5 cellular contexts compared by ENCODE assay signal in the genomic region with DNA sequence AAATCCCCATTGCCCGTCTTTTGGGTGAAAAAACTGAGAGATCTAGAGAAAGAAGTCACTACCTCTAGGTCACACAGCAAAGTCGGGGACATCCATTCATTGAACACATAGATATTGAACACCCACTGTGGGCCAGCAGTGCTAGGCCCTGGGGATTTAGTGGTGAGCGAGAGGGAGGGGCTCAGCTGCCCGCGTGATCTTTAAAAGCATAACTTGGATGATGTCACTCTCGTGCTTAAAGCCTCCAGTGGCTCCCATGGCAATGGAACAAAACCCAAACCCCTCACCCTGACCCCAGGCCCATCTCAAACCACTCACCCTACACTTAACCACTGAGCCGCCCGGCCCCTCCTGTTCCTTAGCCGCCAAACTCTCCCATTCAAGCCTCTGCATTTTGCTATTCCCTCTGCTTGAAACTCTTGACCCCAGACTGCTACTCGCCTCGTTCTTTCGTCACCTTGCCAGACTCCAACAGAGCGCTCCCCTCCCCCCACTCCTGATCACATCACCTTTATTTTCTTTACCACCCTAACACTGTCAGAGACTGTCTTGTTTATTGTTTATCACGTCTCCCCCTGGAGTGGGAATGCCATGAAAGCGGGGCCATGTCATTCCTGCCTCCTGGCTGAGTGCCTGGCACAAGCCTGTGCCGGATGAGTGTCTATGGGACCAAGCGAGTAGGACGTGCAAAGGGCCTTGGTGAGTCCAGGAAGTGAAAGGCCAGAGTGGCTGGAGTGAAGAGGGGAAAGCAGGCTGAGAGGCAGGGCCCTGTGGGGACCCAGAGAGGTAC. TPM values are rescaled to one million over a fixed set of nuclear protein-coding genes. Genes with fewer than 3 reads are reported as not detected.
DNase-seq lines count a peak whose midpoint lies in the region; ATAC-seq and TF ChIP-seq lines count a peak whose summit lies in the region.

No MANE protein-coding gene starts in this region.

- peak overlapping the region; percentile 80 for H3K4me2 ChIP-seq in IMR-90 (ENCODE audit: low read depth, low read length)

- no peak for TF ChIP-seq RAD21 in IMR-90 (IDR thresholded peaks at IDR 0.05; ENCODE audit: low read length)

- H3K9me3 ChIP-seq in IMR-90 (ENCODE audit: control insufficient read depth, insufficient read depth, low read length), result no peaks in the 10 kb centered on the region

- peak overlapping the region; percentile 35 for H3K9ac ChIP-seq in IMR-90 (ENCODE audit: low read depth, low read length)

- H3K79me1 ChIP-seq in IMR-90 (ENCODE audit: low read depth in 1 of 2, low read length in 2 of 2), result peaks cover 7 to 41% of the 10 kb centered on the region in 2 experiments; a peak in 3 of 4 replicates

- H2BK15ac ChIP-seq in IMR-90 (ENCODE audit: low read depth, low read length), result peak overlapping the region; percentile 19; the same call in 1 of the 3 replicates

- H2AK5ac ChIP-seq in IMR-90 (ENCODE audit: low read depth, low read length), result peak overlapping the region; percentile 89

- peaks cover 23% of the 10 kb centered on the region for H4K20me1 ChIP-seq in IMR-90 (ENCODE audit: insufficient read depth, low read length)

- ATAC-seq in GM19372 (IDR thresholded peaks at IDR 0.05; ENCODE audit: low read depth, unreplicated experiment), result peak; percentile 42
- ATAC-seq in IMR-90 (ENCODE audit: low read depth), result peak; percentile 47
- no peak for ATAC-seq in GM19455 (IDR thresholded peaks at IDR 0.05; ENCODE audit: unreplicated experiment)

- dilution Hi-C loops in IMR-90 (cut with HindIII; ENCODE audit: low sequenced_read_pairs, unreplicated experiment), result no loop called here

- H2BK5ac ChIP-seq in IMR-90 (ENCODE audit: low read depth, low read length, poor library complexity, severe bottlenecking), result peak overlapping the region; percentile 59

- CTCF ChIA-PET in IMR-90 (lab: Yijun Ruan, JAX), result interaction anchor here (0.7 kb wide), 1 partner anchor 152 kb away, joined by 3 read pairs; no protein-coding TSS in a partner anchor

- peak overlapping the region; percentile 60 for H3K4me3 ChIP-seq in IMR-90 (ENCODE audit: insufficient read depth, low read depth, low read length)

- POLR2A ChIA-PET in IMR-90 (lab: Charles Lee; ENCODE audit: unreplicated experiment), result no interaction called here

- peaks cover 16% of the 10 kb centered on the region for H3K4me1 ChIP-seq in IMR-90 (ENCODE audit: control insufficient read depth, insufficient read depth, low read length)

- H3K4ac ChIP-seq in IMR-90 (ENCODE audit: low read depth, low read length), result peak overlapping the region; percentile 57

- peak; percentile 28; the same call in 1 of the 2 replicates for TF ChIP-seq POLR2A in IMR-90 (IDR thresholded peaks at IDR 0.05; ENCODE audit: low read depth, low read length)

- H4K8ac ChIP-seq in IMR-90 (ENCODE audit: low read depth in 2 of 2, low read length in 2 of 2), result peak overlapping the region; percentile 20 to 83; a peak in 3 of 4 replicates

- peak overlapping the region; percentile 53; the same call in 1 of the 2 replicates for H3K14ac ChIP-seq in IMR-90 (replicated peaks; ENCODE audit: low read depth, low read length)

- peak overlapping the region; percentile 39; the same call in 1 of the 2 replicates for H3K23ac ChIP-seq in IMR-90 (ENCODE audit: low read depth, low read length)

- peak overlapping the region; percentile 33 for H3K18ac ChIP-seq in IMR-90 (ENCODE audit: low read depth, low read length)

- H2BK120ac ChIP-seq in IMR-90 (ENCODE audit: low read depth, low read length), result peak overlapping the region; percentile 65

- H2BK20ac ChIP-seq in IMR-90 (ENCODE audit: low read depth, low read length), result 0 out of 2 replicates have a peak overlapping the region, but pooled peaks have one; percentile 16

- H3K27ac ChIP-seq in IMR-90 (ENCODE audit: insufficient read depth, low read length) (peak overlapping the region; percentile 23), angular gyrus (ENCODE audit: low read depth, low read length) (peak overlapping the region; percentile 6)

- peak; percentile 74 for DNase-seq in IMR-90
- peak; percentile 62 for DNase-seq in myocyte (ENCODE audit: low read depth)

- BruUV-seq in IMR-90 (replicated peaks; lab: Mats Ljungman, UMichigan), result no TSS peak

- H4K5ac ChIP-seq in IMR-90 (ENCODE audit: low read depth, low read length), result peak overlapping the region; percentile 32

- no peak overlapping the region; the same call in 1 of the 2 replicates for H3K56ac ChIP-seq in IMR-90 (ENCODE audit: extremely low read depth, insufficient read depth, low read length)

- 10% methylated on average over 14 of the region's 18 CpGs; no CpG with 5 or more reads in 1 of the 2 experiments for WGBS in IMR-90 (ENCODE audit: extremely low coverage in 2 of 2, insufficient read length in 1 of 2), 2 experiments

- peak overlapping the region; percentile 92 for H2AFZ ChIP-seq in IMR-90 (replicated peaks; ENCODE audit: low read length, poor library complexity)

- peaks cover 32% of the 10 kb centered on the region for H3K9me1 ChIP-seq in IMR-90 (ENCODE audit: insufficient read depth, low read length)

- H3K36me3 ChIP-seq in IMR-90 (ENCODE audit: control insufficient read depth, insufficient read depth, low read length), result peaks cover 6% of the 10 kb centered on the region

- intact Hi-C loops in IMR-90 (cut with micrococcal nuclease), result no loop called here

- peak overlapping the region; percentile 97 for H2AK9ac ChIP-seq in IMR-90 (replicated peaks; ENCODE audit: low read depth, low read length, poor library complexity)

- H4K91ac ChIP-seq in IMR-90 (ENCODE audit: insufficient read depth, low read depth, low read length), result peak overlapping the region; percentile 57

- in situ Hi-C loops in IMR-90 (cut with MboI; ENCODE audit: low sequenced_read_pairs), result no loop called here

- no peaks in the 10 kb centered on the region for H3K27me3 ChIP-seq in IMR-90 (ENCODE audit: control insufficient read depth, insufficient read depth, low read length)

- no peak for TF ChIP-seq CTCF in IMR-90 (conservative IDR thresholded peaks at IDR 0.05; ENCODE audit: low read depth, low read length)

TF ChIP-seq in IMR-90, 13 proteins besides CTCF, POLR2A, EP300 and RAD21 (continues in another document):
- TF ChIP-seq ELK1 (IDR thresholded peaks at IDR 0.05; ENCODE audit: borderline replicate concordance, low read depth, low read length), result no peak
- TF ChIP-seq CEBPB (IDR thresholded peaks at IDR 0.05; ENCODE audit: low read depth, low read length), result peak; percentile 64
- TF ChIP-seq MXI1 (IDR thresholded peaks at IDR 0.05; ENCODE audit: borderline replicate concordance, low read depth, low read length), result peak; percentile 49; the same call in 1 of the 2 replicates
- TF ChIP-seq MAZ (IDR thresholded peaks at IDR 0.05; ENCODE audit: borderline replicate concordance, low read depth, low read length), result 0 out of 2 replicates have a peak, but pooled peaks have one; percentile 16
- TF ChIP-seq NFE2L2 (IDR thresholded peaks at IDR 0.05; ENCODE audit: low read depth, low read length), result no peak
- peak; percentile 69; the same call in 1 of the 2 replicates for TF ChIP-seq USF2 (IDR thresholded peaks at IDR 0.05; ENCODE audit: low read depth, low read length)
- peak; percentile 50 for TF ChIP-seq BHLHE40 (IDR thresholded peaks at IDR 0.05; ENCODE audit: low read depth, low read length)
- no peak for TF ChIP-seq CHD1 (IDR thresholded peaks at IDR 0.05; ENCODE audit: low read depth, low read length)

RNA-seq across cellular contexts. Expression of gene PIP5KL1, which starts 0.7 kb away (rescaled TPM):
- total RNA-seq in IMR-90 (2012; rRNA removed) (0.28 and 0.36 TPM in 2 replicates), myocyte (0.36 and 1.5 TPM in 2 replicates)
- 2.7 and 3.6 TPM in 2 replicates for polyA plus RNA-seq in IMR-90 (2012; rRNA removed)
- polyA plus RNA-seq in IMR-90 (2012; cell fraction: cytosol; rRNA removed), result 2.5 and 3.4 TPM in 2 replicates
- 22.0 and 36.8 TPM in 2 replicates for polyA plus RNA-seq in IMR-90 (2012; cell fraction: nucleus; rRNA removed; ENCODE audit: low replicate concordance)
- 0.87 TPM for polyA plus RNA-seq in myocyte (2012)

RNA-seq across cellular contexts. Expression of gene DPM2, which starts 6.4 kb away (rescaled TPM):
- total RNA-seq in IMR-90 (2012; rRNA removed) (10.8 TPM in 2 replicates), myocyte (12.5 and 12.6 TPM in 2 replicates)
- 60.6 and 60.9 TPM in 2 replicates for polyA plus RNA-seq in IMR-90 (2012; rRNA removed)
- 40.8 and 52.3 TPM in 2 replicates for polyA plus RNA-seq in IMR-90 (2012; cell fraction: cytosol; rRNA removed)
- 40.3 and 50.7 TPM in 2 replicates for polyA plus RNA-seq in IMR-90 (2012; cell fraction: nucleus; rRNA removed; ENCODE audit: low replicate concordance)
- 32.8 TPM for polyA plus RNA-seq in myocyte (2012)

RNA-seq across cellular contexts. Expression of gene ST6GALNAC4, which starts 14.4 kb away (rescaled TPM):
- 11.9 and 12.5 TPM in 2 replicates for total RNA-seq in IMR-90 (2012; rRNA removed)
- polyA plus RNA-seq in IMR-90 (2012; rRNA removed), result 32.9 and 42.2 TPM in 2 replicates
- 18.6 and 48.3 TPM in 2 replicates for polyA plus RNA-seq in IMR-90 (2012; cell fraction: cytosol; rRNA removed)
- 25.4 and 59.2 TPM in 2 replicates for polyA plus RNA-seq in IMR-90 (2012; cell fraction: nucleus; rRNA removed; ENCODE audit: low replicate concordance)
- 114 and 195 TPM in 2 replicates for total RNA-seq in myocyte
- 32.8 TPM for polyA plus RNA-seq in myocyte (2012)

RNA-seq across cellular contexts. Expression of gene ST6GALNAC6, which starts 31.9 kb away (rescaled TPM):
- total RNA-seq in IMR-90 (2012; rRNA removed), result 35.3 and 35.7 TPM in 2 replicates
- 47.6 and 48.6 TPM in 2 replicates for polyA plus RNA-seq in IMR-90 (2012; rRNA removed)
- polyA plus RNA-seq in IMR-90 (2012; cell fraction: cytosol; rRNA removed), result 41.6 and 60.0 TPM in 2 replicates
- 105 and 190 TPM in 2 replicates for polyA plus RNA-seq in IMR-90 (2012; cell fraction: nucleus; rRNA removed; ENCODE audit: low replicate concordance)
- total RNA-seq in myocyte, result 111 and 121 TPM in 2 replicates
- polyA plus RNA-seq in myocyte (2012), result 98.1 TPM

RNA-seq across cellular contexts. Expression of gene EEIG1, which starts 49.5 kb away (rescaled TPM):
- total RNA-seq in IMR-90 (2012; rRNA removed), result 1.1 TPM in 2 replicates
- polyA plus RNA-seq in IMR-90 (2012; rRNA removed), result 17.5 and 23.2 TPM in 2 replicates
- polyA plus RNA-seq in IMR-90 (2012; cell fraction: cytosol; rRNA removed), result 10.6 and 14.3 TPM in 2 replicates
- 21.3 and 38.9 TPM in 2 replicates for polyA plus RNA-seq in IMR-90 (2012; cell fraction: nucleus; rRNA removed; ENCODE audit: low replicate concordance)
- total RNA-seq in myocyte, result 4.8 and 6.7 TPM in 2 replicates
- polyA plus RNA-seq in myocyte (2012), result 32.8 TPM
